In the genomic region with DNA sequence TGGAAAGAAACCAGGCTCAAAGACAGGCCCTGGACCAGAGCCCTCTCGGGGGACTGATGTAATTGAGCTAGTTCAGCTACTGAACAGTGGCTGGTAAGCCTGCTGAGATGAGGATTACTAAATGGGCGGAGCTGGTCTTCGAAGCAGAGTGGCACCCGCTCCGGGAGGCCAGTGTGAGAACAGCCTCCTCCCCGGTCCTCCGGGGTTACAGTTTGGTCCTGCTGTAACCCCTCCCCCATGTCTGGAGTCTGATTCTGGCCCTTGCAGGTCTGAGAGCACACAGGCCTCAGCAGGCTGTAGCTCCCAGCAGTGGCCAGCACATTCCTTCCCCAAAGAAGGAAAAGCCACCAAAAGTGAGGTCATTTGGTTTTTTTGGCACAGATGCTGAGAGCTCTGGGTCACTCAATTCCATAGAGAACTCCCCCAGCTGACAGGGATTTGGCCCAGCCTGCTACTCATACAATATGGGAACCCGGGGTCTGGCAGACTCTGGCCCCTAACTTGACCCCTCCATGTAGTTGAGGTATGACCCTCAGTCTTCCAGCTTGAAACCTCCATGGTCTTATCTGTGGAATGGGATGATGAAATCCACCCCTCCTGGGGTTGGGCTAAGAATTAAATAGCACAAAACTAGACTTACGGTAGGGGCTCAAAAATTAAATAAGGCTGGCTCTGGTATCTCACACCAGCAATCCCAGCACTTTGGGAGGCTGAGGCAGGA, we compare ENCODE assay signal across 8 cellular contexts. TPM values are rescaled to one million over a fixed set of nuclear protein-coding genes. Genes with fewer than 3 reads are reported as not detected.
A peak's percentile ranks its signal among the peaks of the same experiment; 100 is the strongest.
DNase-seq lines count a peak whose midpoint lies in the region; TF ChIP-seq lines count a peak whose summit lies in the region.

No MANE protein-coding gene starts in this region.

- peak overlapping the region; percentile 63 for H3K4me2 ChIP-seq in osteoblast (ENCODE audit: insufficient read depth, low read length)

- no peaks in the 10 kb centered on the region for H3K36me3 Mint-ChIP-seq in activated T-helper 1 cell treated with anti-CD3 and anti-CD28 coated beads, Interleukin-12 subunit alpha, Interleukin-12 subunit beta, Interleukin-2, Interleukin-4 antibody, amounts not matched to agents 30 ng/mL and 10 ng/mL and 1 ng/mL, durations not matched to agents 14 hours and 24 hours and 36 hours (ENCODE audit: low read depth)

- peaks cover under 1% of the 10 kb centered on the region for H3K4me1 Mint-ChIP-seq in activated T-helper 1 cell treated with anti-CD3 and anti-CD28 coated beads, Interleukin-12 subunit alpha, Interleukin-12 subunit beta, Interleukin-2, Interleukin-4 antibody, amounts not matched to agents 30 ng/mL and 10 ng/mL and 1 ng/mL, durations not matched to agents 14 hours and 24 hours and 36 hours (ENCODE audit: low read depth)

- DNase-seq in D341Med (ENCODE audit: low spot score) (peak; percentile 76), RPMI7951 (ENCODE audit: low read depth) (peak; percentile 98), fibroblast of mammary gland (ENCODE audit: low read depth) (peak; percentile 95), osteoblast (ENCODE audit: insufficient read length, low spot score, missing footprints) (peak; percentile 91), OCI-M1 (lab: John Stamatoyannopoulos, UW) (no peak), NCI-H748 treated with DMSO at 0.1 percent for 48 hours (lab: John Stamatoyannopoulos, UW) (no peak), OCI-M2 (lab: John Stamatoyannopoulos, UW; ENCODE audit: unreplicated experiment) (no peak)
- no peak for DNase-seq in activated T-helper 1 cell treated with anti-CD3 and anti-CD28 coated beads, Interleukin-12 subunit alpha, Interleukin-12 subunit beta, Interleukin-2, Interleukin-4 antibody, amounts not matched to agents 30 ng/mL and 10 ng/mL and 1 ng/mL, durations not matched to agents 14 hours and 24 hours and 36 hours (ENCODE audit: low spot score)

- peaks cover 70% of the 10 kb centered on the region for H4K20me1 ChIP-seq in osteoblast (ENCODE audit: insufficient read depth, low read length)

- no peaks in the 10 kb centered on the region for H3K9me3 Mint-ChIP-seq in activated T-helper 1 cell treated with anti-CD3 and anti-CD28 coated beads, Interleukin-12 subunit alpha, Interleukin-12 subunit beta, Interleukin-2, Interleukin-4 antibody, amounts not matched to agents 30 ng/mL and 10 ng/mL and 1 ng/mL, durations not matched to agents 14 hours and 24 hours and 36 hours

- H3K4me3 ChIP-seq in fibroblast of mammary gland (ENCODE audit: control insufficient read depth, low read depth, low read length) (no peak overlapping the region), osteoblast (ENCODE audit: insufficient read depth, low read length) (peak overlapping the region; percentile 20)

- H3K27ac ChIP-seq in osteoblast (ENCODE audit: low read depth, low read length): peak overlapping the region; percentile 93

- H3K4me3 Mint-ChIP-seq in activated T-helper 1 cell treated with anti-CD3 and anti-CD28 coated beads, Interleukin-12 subunit alpha, Interleukin-12 subunit beta, Interleukin-2, Interleukin-4 antibody, amounts not matched to agents 30 ng/mL and 10 ng/mL and 1 ng/mL, durations not matched to agents 14 hours and 24 hours and 36 hours: no peak overlapping the region

- H3K27ac Mint-ChIP-seq in activated T-helper 1 cell treated with anti-CD3 and anti-CD28 coated beads, Interleukin-12 subunit alpha, Interleukin-12 subunit beta, Interleukin-2, Interleukin-4 antibody, amounts not matched to agents 30 ng/mL and 10 ng/mL and 1 ng/mL, durations not matched to agents 14 hours and 24 hours and 36 hours: no peak overlapping the region

- H3K9me3 ChIP-seq in osteoblast (ENCODE audit: low read depth, low read length): no peaks in the 10 kb centered on the region

- H3K79me2 ChIP-seq in osteoblast (ENCODE audit: insufficient read depth, low read length): peaks cover 95% of the 10 kb centered on the region

- peaks cover 31% of the 10 kb centered on the region for H3K36me3 ChIP-seq in osteoblast (ENCODE audit: insufficient read depth, low read length)

- intact Hi-C loops in activated T-helper 1 cell treated with anti-CD3 and anti-CD28 coated beads, Interleukin-12 subunit alpha, Interleukin-12 subunit beta, Interleukin-2, Interleukin-4 antibody, amounts not matched to agents 30 ng/mL and 10 ng/mL and 1 ng/mL, durations not matched to agents 14 hours and 24 hours and 36 hours (cut with micrococcal nuclease): no loop called here

- no peaks in the 10 kb centered on the region for H3K27me3 Mint-ChIP-seq in activated T-helper 1 cell treated with anti-CD3 and anti-CD28 coated beads, Interleukin-12 subunit alpha, Interleukin-12 subunit beta, Interleukin-2, Interleukin-4 antibody, amounts not matched to agents 30 ng/mL and 10 ng/mL and 1 ng/mL, durations not matched to agents 14 hours and 24 hours and 36 hours (ENCODE audit: insufficient read depth)

- no peak overlapping the region for H2AFZ ChIP-seq in osteoblast (ENCODE audit: low read length)

- TF ChIP-seq CTCF in fibroblast of mammary gland (conservative IDR thresholded peaks at IDR 0.05; ENCODE audit: control insufficient read depth, insufficient read depth, low read depth, low read length): no peak
- no peak for TF ChIP-seq CTCF in osteoblast (IDR thresholded peaks at IDR 0.05; ENCODE audit: extremely low read depth, low read depth, low read length)

- no peaks in the 10 kb centered on the region for H3K27me3 ChIP-seq in osteoblast (ENCODE audit: insufficient read depth, low read length)

- H3K4me1 ChIP-seq in osteoblast (ENCODE audit: insufficient read depth, low read length): peaks cover 88% of the 10 kb centered on the region

RNA-seq across cellular contexts. Expression of a gene that starts 39.0 kb away (rescaled TPM):
- 228 and 231 TPM in 2 replicates for total RNA-seq in RPMI7951 (2014; rRNA removed; shearing (Covaris generic))
- total RNA-seq in osteoblast: 444 and 447 TPM in 2 replicates
- total RNA-seq in activated T-helper 1 cell treated with anti-CD3 and anti-CD28 coated beads, Interleukin-12 subunit alpha, Interleukin-12 subunit beta, Interleukin-2, Interleukin-4 antibody, amounts not matched to agents 30 ng/mL and 10 ng/mL and 1 ng/mL, durations not matched to agents 14 hours and 24 hours and 36 hours: 27.4 and 27.9 TPM in 2 replicates

Comparison
In these comparisons a context has a peak if more than half of its experiments do, and no peak if none do; other contexts are left out.
1. DNase-seq: peak in D341Med (single experiment), RPMI7951 (single experiment), fibroblast of mammary gland (single experiment) and osteoblast (single experiment); none in activated T-helper 1 cell treated with anti-CD3 and anti-CD28 coated beads, Interleukin-12 subunit alpha, Interleukin-12 subunit beta, Interleukin-2, Interleukin-4 antibody, amounts not matched to agents 30 ng/mL and 10 ng/mL and 1 ng/mL, durations not matched to agents 14 hours and 24 hours and 36 hours (single experiment), OCI-M1 (single experiment), NCI-H748 treated with DMSO at 0.1 percent for 48 hours (single experiment) and OCI-M2 (single experiment).